8 cellular contexts compared by ENCODE assay signal in genomic region chr14:94132285-94132887, GRCh38. TPM values are rescaled to one million over a fixed set of nuclear protein-coding genes. Genes with fewer than 3 reads are reported as not detected.
DNase-seq lines count a peak whose midpoint lies in the region; ATAC-seq and TF ChIP-seq lines count a peak whose summit lies in the region.

No MANE protein-coding gene starts in this region.

- no peak overlapping the region for H2AFZ ChIP-seq in MM.1S (ENCODE audit: low read length)
- H2AFZ ChIP-seq in hepatocyte = no peak overlapping the region

- peak; percentile 79 to 86 for TF ChIP-seq CTCF in right atrium auricular region (IDR thresholded peaks at IDR 0.05)
- TF ChIP-seq CTCF in MM.1S (IDR thresholded peaks at IDR 0.05; ENCODE audit: low read length) = peak; percentile 54
- TF ChIP-seq CTCF in adrenal gland (IDR thresholded peaks at IDR 0.05) = peak; percentile 50 to 83 (median 68)
- TF ChIP-seq CTCF in hepatocyte (IDR thresholded peaks at IDR 0.05; ENCODE audit: poor library complexity) = peak; percentile 84

- DNase-seq in right atrium auricular region (ENCODE audit: low spot score) (peak; percentile 75), cardiac septum (ENCODE audit: low spot score) (no peak), MM.1S (peak; percentile 48), SHP77 (lab: John Stamatoyannopoulos, UW) (peak; percentile 49 to 60), adrenal gland (peak; percentile 41 to 79 (median 61)), hepatocyte (ENCODE audit: low spot score) (peak; percentile 84)
- DNase-seq in stimulated activated CD4-positive, alpha-beta T cell treated with anti-CD3 and anti-CD28 coated beads, Interleukin-1b, Interleukin-23, amount 100 ng/mL, for 1 hour (ENCODE audit: low read depth in 2 of 2) = peak; percentile 24 to 34

- no peak overlapping the region for H3K9ac ChIP-seq in MM.1S (ENCODE audit: low read length)

- H3K4me3 ChIP-seq in right atrium auricular region (no peak overlapping the region), MM.1S (ENCODE audit: low read length) (no peak overlapping the region), adrenal gland (no peak overlapping the region), hepatocyte (no peak overlapping the region)

- H4K20me1 ChIP-seq in MM.1S (ENCODE audit: insufficient read depth, low read length) (no peaks in the 10 kb centered on the region), hepatocyte (ENCODE audit: insufficient read depth, poor library complexity, severe bottlenecking) (no peaks in the 10 kb centered on the region)

- H3K27me3 ChIP-seq in right atrium auricular region = no peaks in the 10 kb centered on the region
- H3K27me3 ChIP-seq in MM.1S (replicated peaks; ENCODE audit: insufficient read depth, low read length) = no peaks in the 10 kb centered on the region
- H3K27me3 ChIP-seq in adrenal gland = no peaks in the 10 kb centered on the region
- no peaks in the 10 kb centered on the region for H3K27me3 ChIP-seq in hepatocyte

- TF ChIP-seq POLR2A in adrenal gland (IDR thresholded peaks at IDR 0.05) = no peak

- no peaks in the 10 kb centered on the region for H3F3A ChIP-seq in MM.1S (ENCODE audit: insufficient read depth, low read length)

- H3K9me2 ChIP-seq in MM.1S (replicated peaks; ENCODE audit: insufficient read depth, low read length) (no peaks in the 10 kb centered on the region), hepatocyte (replicated peaks; ENCODE audit: insufficient read depth) (no peaks in the 10 kb centered on the region)

- 41 to 48% (median 43%) methylated on average over 4 of the region's 4 CpGs for WGBS in adrenal gland, 4 donors
- WGBS in hepatocyte (ENCODE audit: low lambda C conversion rate, missing lambda C conversion rate) = 48% methylated on average over 4 of the region's 4 CpGs

- intact Hi-C loops in cardiac septum (cut with DNase I) = no loop called here
- intact Hi-C loops in adrenal gland (cut with DNase I) = no loop called here

- ATAC-seq in GM21717 (IDR thresholded peaks at IDR 0.05; ENCODE audit: unreplicated experiment) = no peak

- H3K9me3 ChIP-seq in right atrium auricular region (no peaks in the 10 kb centered on the region), MM.1S (replicated peaks; ENCODE audit: insufficient read depth, low read length) (no peaks in the 10 kb centered on the region), adrenal gland (replicated peaks in 1 of 3) (no peaks in the 10 kb centered on the region), hepatocyte (ENCODE audit: low read depth) (no peaks in the 10 kb centered on the region)

- H3K36me3 ChIP-seq in right atrium auricular region (no peaks in the 10 kb centered on the region), MM.1S (replicated peaks; ENCODE audit: insufficient read depth, low read length) (no peaks in the 10 kb centered on the region), adrenal gland (replicated peaks in 1 of 2) (peaks cover 0 to 2% of the 10 kb centered on the region in 2 donors), hepatocyte (replicated peaks; ENCODE audit: insufficient read depth, low read depth) (no peaks in the 10 kb centered on the region)

- H3K27ac ChIP-seq in right atrium auricular region = no peak overlapping the region
- H3K27ac ChIP-seq in MM.1S (ENCODE audit: low read length) = no peak overlapping the region
- no peak overlapping the region for H3K27ac ChIP-seq in adrenal gland
- H3K27ac ChIP-seq in hepatocyte = no peak overlapping the region

- H3K4me2 ChIP-seq in MM.1S (ENCODE audit: low read depth, low read length) (no peak overlapping the region), hepatocyte (no peak overlapping the region)

- peaks cover 0 to 15% of the 10 kb centered on the region in 2 donors for H3K4me1 ChIP-seq in right atrium auricular region
- H3K4me1 ChIP-seq in MM.1S (ENCODE audit: low read length) = no peaks in the 10 kb centered on the region
- H3K4me1 ChIP-seq in adrenal gland (replicated peaks in 1 of 2) = peaks cover 4 to 11% of the 10 kb centered on the region in 2 donors
- no peaks in the 10 kb centered on the region for H3K4me1 ChIP-seq in hepatocyte (ENCODE audit: insufficient read depth)

- H3K79me2 ChIP-seq in MM.1S (ENCODE audit: low read length) (no peaks in the 10 kb centered on the region), hepatocyte (no peaks in the 10 kb centered on the region)

RNA-seq across cellular contexts. Expression of gene IFI27L2, which starts 3.0 kb away (rescaled TPM):
- 10 to 100 TPM; 42.9 to 85.1 TPM for total RNA-seq in right atrium auricular region
- 93.0 TPM for total RNA-seq in cardiac septum
- 100 to 1,000 TPM in 4 of 8 donors, 10 to 100 TPM in 4; 85.9 to 312 (median 104) TPM for total RNA-seq in adrenal gland
- 100 to 1,000 TPM in 2 of 3 donors, 10 to 100 TPM in 1; 51.3 to 499 (median 291) TPM for polyA plus RNA-seq in adrenal gland
- total RNA-seq in hepatocyte = 47.4 and 95.1 TPM in 2 replicates
- polyA plus RNA-seq in hepatocyte = 90.5 and 91.5 TPM in 2 replicates

RNA-seq across cellular contexts. Expression of gene IFI27, which starts 21.9 kb away (rescaled TPM):
- total RNA-seq in right atrium auricular region = 100 to 1,000 TPM; 140 to 229 TPM
- total RNA-seq in cardiac septum = 147 TPM
- 100 to 1,000 TPM; 135 to 685 (median 415) TPM for total RNA-seq in adrenal gland
- polyA plus RNA-seq in adrenal gland = 1,000 to 10,000 TPM in 1 of 3 donors, 100 to 1,000 TPM in 2; 177 to 1,446 (median 256) TPM
- total RNA-seq in hepatocyte = 1.1 and 1.8 TPM in 2 replicates
- 6.7 and 7.3 TPM in 2 replicates for polyA plus RNA-seq in hepatocyte

RNA-seq across cellular contexts. Expression of gene PPP4R4, which starts 41.7 kb away (rescaled TPM):
- total RNA-seq in right atrium auricular region (under 1 TPM; 0.22 to 0.75 TPM), cardiac septum (0.30 TPM), adrenal gland (1 to 10 TPM in 2 of 8 donors, under 1 TPM in 6; 0.24 to 1.3 (median 0.56) TPM), hepatocyte (2.3 and 3.8 TPM in 2 replicates)
- polyA plus RNA-seq in adrenal gland (under 1 TPM; 0.08 to 0.55 (median 0.30) TPM), hepatocyte (0.61 and 1.0 TPM in 2 replicates)

RNA-seq across cellular contexts. Expression of gene IFI27L1, which starts 51.3 kb away (rescaled TPM):
- total RNA-seq in right atrium auricular region = 10 to 100 TPM; 13.8 to 21.1 TPM
- total RNA-seq in cardiac septum = 9.3 TPM
- total RNA-seq in adrenal gland = 100 to 1,000 TPM in 1 of 8 donors, 10 to 100 TPM in 7; 54.3 to 233 (median 65.2) TPM
- 100 to 1,000 TPM in 2 of 3 donors, 10 to 100 TPM in 1; 39.7 to 177 (median 101) TPM for polyA plus RNA-seq in adrenal gland
- 16.7 and 18.9 TPM in 2 replicates for total RNA-seq in hepatocyte
- 29.4 and 32.1 TPM in 2 replicates for polyA plus RNA-seq in hepatocyte

RNA-seq across cellular contexts. Expression of gene DDX24, which starts 51.4 kb away (rescaled TPM):
- total RNA-seq in right atrium auricular region = 100 to 1,000 TPM; 166 to 178 TPM
- total RNA-seq in cardiac septum = 245 TPM
- total RNA-seq in adrenal gland = 100 to 1,000 TPM; 221 to 423 (median 337) TPM
- polyA plus RNA-seq in adrenal gland = 100 to 1,000 TPM; 226 to 616 (median 296) TPM
- total RNA-seq in hepatocyte = 127 and 134 TPM in 2 replicates
- polyA plus RNA-seq in hepatocyte = 125 and 145 TPM in 2 replicates

Comparison
In these comparisons a context has a peak if more than half of its experiments do, and no peak if none do; other contexts are left out.
1. RNA of gene IFI27, which starts 21.9 kb away (total RNA-seq): 135 to 685 TPM in adrenal gland, 140 to 229 TPM in right atrium auricular region and 147 TPM in cardiac septum (single experiment); 1.1 to 1.8 TPM in hepatocyte; every median in the first group is over 10 times any median in the second.
2. Peak in every context shown above with its lines, with median percentiles within 50 percentile points of each other: CTCF ChIP-seq.